ENCODE assay signal across 1 cellular context in the genomic region with DNA sequence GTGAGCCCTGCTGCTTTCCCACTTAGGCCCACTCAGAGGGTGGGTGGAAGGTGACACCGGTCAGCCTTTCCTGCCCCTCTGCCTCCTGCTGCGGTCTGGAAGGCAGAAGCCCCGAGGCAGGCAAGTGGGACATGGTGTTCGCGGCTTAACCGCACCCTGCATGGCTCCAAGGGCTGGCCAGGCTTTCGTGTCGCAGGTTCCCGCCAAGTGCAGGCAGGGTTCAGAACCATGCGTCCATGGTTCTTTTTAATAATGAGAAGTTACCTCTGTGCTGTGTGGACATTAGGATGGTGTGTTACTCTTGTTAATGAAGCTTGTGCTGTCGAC.
TF ChIP-seq lines count a peak whose summit lies in the region.

No MANE protein-coding gene starts in this region.

TF ChIP-seq in HEK293, 187 proteins besides CTCF, POLR2A, EP300 and RAD21 (continued from another document):
- TF ChIP-seq, protein P1, sequence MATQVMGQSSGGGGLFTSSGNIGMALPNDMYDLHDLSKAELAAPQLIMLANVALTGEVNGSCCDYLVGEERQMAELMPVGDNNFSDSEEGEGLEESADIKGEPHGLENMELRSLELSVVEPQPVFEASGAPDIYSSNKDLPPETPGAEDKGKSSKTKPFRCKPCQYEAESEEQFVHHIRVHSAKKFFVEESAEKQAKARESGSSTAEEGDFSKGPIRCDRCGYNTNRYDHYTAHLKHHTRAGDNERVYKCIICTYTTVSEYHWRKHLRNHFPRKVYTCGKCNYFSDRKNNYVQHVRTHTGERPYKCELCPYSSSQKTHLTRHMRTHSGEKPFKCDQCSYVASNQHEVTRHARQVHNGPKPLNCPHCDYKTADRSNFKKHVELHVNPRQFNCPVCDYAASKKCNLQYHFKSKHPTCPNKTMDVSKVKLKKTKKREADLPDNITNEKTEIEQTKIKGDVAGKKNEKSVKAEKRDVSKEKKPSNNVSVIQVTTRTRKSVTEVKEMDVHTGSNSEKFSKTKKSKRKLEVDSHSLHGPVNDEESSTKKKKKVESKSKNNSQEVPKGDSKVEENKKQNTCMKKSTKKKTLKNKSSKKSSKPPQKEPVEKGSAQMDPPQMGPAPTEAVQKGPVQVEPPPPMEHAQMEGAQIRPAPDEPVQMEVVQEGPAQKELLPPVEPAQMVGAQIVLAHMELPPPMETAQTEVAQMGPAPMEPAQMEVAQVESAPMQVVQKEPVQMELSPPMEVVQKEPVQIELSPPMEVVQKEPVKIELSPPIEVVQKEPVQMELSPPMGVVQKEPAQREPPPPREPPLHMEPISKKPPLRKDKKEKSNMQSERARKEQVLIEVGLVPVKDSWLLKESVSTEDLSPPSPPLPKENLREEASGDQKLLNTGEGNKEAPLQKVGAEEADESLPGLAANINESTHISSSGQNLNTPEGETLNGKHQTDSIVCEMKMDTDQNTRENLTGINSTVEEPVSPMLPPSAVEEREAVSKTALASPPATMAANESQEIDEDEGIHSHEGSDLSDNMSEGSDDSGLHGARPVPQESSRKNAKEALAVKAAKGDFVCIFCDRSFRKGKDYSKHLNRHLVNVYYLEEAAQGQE (tag by site-specific recombination; IDR thresholded peaks at IDR 0.05): 0 out of 2 replicates have a peak, but pooled peaks have one; percentile 27
- no peak for TF ChIP-seq ZNF280D (tag by site-specific recombination; IDR thresholded peaks at IDR 0.05)
- no peak for TF ChIP-seq ZNF843 (tag by site-specific recombination; IDR thresholded peaks at IDR 0.05)
- TF ChIP-seq ZNF350 (tag by site-specific recombination; IDR thresholded peaks at IDR 0.05): no peak
- TF ChIP-seq, protein P2, sequence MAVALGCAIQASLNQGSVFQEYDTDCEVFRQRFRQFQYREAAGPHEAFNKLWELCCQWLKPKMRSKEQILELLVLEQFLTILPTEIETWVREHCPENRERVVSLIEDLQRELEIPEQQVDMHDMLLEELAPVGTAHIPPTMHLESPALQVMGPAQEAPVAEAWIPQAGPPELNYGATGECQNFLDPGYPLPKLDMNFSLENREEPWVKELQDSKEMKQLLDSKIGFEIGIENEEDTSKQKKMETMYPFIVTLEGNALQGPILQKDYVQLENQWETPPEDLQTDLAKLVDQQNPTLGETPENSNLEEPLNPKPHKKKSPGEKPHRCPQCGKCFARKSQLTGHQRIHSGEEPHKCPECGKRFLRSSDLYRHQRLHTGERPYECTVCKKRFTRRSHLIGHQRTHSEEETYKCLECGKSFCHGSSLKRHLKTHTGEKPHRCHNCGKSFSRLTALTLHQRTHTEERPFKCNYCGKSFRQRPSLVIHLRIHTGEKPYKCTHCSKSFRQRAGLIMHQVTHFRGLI (tag by site-specific recombination; IDR thresholded peaks at IDR 0.05): peak; percentile 72; the same call in 1 of the 2 replicates
- TF ChIP-seq FEZF1 (tag by site-specific recombination; IDR thresholded peaks at IDR 0.05): 0 out of 2 replicates have a peak, but pooled peaks have one; percentile 21
- peak; percentile 23; the same call in 1 of the 2 replicates for TF ChIP-seq ZSCAN30 (tag by site-specific recombination; IDR thresholded peaks at IDR 0.05)
- TF ChIP-seq KLF17 (tag by site-specific recombination; IDR thresholded peaks at IDR 0.05): peak; percentile 43
- no peak for TF ChIP-seq ZNF248 (tag by site-specific recombination; IDR thresholded peaks at IDR 0.05)
- 0 out of 2 replicates have a peak, but pooled peaks have one; percentile 26 for TF ChIP-seq ZNF24 (tag by site-specific recombination; IDR thresholded peaks at IDR 0.05)
- TF ChIP-seq IKZF3 (tag by site-specific recombination; IDR thresholded peaks at IDR 0.05): 0 out of 2 replicates have a peak, but pooled peaks have one; percentile 41
- TF ChIP-seq ZNF335 (tag by site-specific recombination; conservative IDR thresholded peaks at IDR 0.05): 0 out of 2 replicates have a peak, but pooled peaks have one; percentile 14
- TF ChIP-seq ZIC2 (tag by site-specific recombination; IDR thresholded peaks at IDR 0.05): peak; percentile 98
- peak; percentile 69 for TF ChIP-seq ZNF423 (tag by site-specific recombination; IDR thresholded peaks at IDR 0.05)
- TF ChIP-seq ZNF433 (tag by site-specific recombination; IDR thresholded peaks at IDR 0.05; ENCODE audit: low read depth): no peak
- no peak for TF ChIP-seq ATF2 (tag by site-specific recombination; IDR thresholded peaks at IDR 0.05; ENCODE audit: low read depth)
- TF ChIP-seq ZBTB8A (tag by site-specific recombination; IDR thresholded peaks at IDR 0.05): peak; percentile 34
- TF ChIP-seq ZBTB17 (tag by site-specific recombination; IDR thresholded peaks at IDR 0.05): peak; percentile 7; the same call in 1 of the 2 replicates
- TF ChIP-seq ZNF2 (tag by site-specific recombination; IDR thresholded peaks at IDR 0.05): peak; percentile 61
- TF ChIP-seq ZNF629 (tag by site-specific recombination; IDR thresholded peaks at IDR 0.05): no peak
- TF ChIP-seq ZNF585B (tag by site-specific recombination; IDR thresholded peaks at IDR 0.05): no peak
- no peak for TF ChIP-seq ZNF776 (tag by site-specific recombination; IDR thresholded peaks at IDR 0.05; ENCODE audit: borderline replicate concordance)
- 0 out of 2 replicates have a peak, but pooled peaks have one; percentile 36 for TF ChIP-seq ZFP69B (tag by site-specific recombination; IDR thresholded peaks at IDR 0.05)
- 0 out of 2 replicates have a peak, but pooled peaks have one; percentile 41 for TF ChIP-seq ZNF324 (tag by site-specific recombination; IDR thresholded peaks at IDR 0.05)
- no peak for TF ChIP-seq HOXC10 (CRISPR knock-in tag; IDR thresholded peaks at IDR 0.05)
- no peak for TF ChIP-seq ZNF830 (tag by site-specific recombination; IDR thresholded peaks at IDR 0.05; ENCODE audit: low read depth)
TF ChIP-seq in HEK293: peak in this region for 26.
